ENCODE assay signal across 16 cellular contexts in the genomic region with DNA sequence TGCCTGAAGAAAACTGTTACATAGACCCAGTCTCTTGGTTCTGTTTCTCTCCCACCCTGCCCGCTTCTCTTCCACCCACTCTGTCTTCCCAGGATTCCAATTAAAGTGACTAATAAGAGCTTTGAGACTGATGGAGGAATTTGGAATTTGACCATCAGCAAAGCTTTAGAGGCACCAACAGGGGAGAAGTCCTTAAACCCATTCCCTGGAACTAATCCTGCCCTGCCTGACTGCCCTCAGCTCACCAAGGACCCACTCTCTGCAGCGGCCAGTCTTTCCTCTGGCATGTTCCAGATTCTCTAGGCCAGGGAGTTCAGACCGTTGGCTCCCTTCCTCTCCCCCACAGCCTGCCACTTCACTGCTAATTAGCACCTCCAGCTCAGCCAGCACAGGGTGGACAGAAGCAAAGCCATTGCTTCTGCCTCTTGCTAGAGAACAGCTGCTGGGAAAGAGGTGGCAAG. TPM values are rescaled to one million over a fixed set of nuclear protein-coding genes. Genes with fewer than 3 reads are reported as not detected.
DNase-seq lines count a peak whose midpoint lies in the region; ATAC-seq and TF ChIP-seq lines count a peak whose summit lies in the region.
"Had no signal": no experiment of that assay in that cellular context is flagged by ENCODE, and none has a peak within 500 bp of the region (broad histone marks: within the 10 kb centered on the region; RNA-seq: fewer than 3 reads in every experiment).

No MANE protein-coding gene starts in this region.

- H4K5ac ChIP-seq in IMR-90 (ENCODE audit: low read depth, low read length) = no peak overlapping the region

- H3K23ac ChIP-seq in IMR-90 (ENCODE audit: low read depth, low read length) = no peak overlapping the region; the same call in 1 of the 2 replicates

- intact Hi-C loops in IMR-90 (cut with micrococcal nuclease) (no loop called here), lower lobe of right lung (cut with DNase I) (no loop called here)

- no TSS peak for BruUV-seq in IMR-90 (replicated peaks; lab: Mats Ljungman, UMichigan)

- H4K8ac ChIP-seq in IMR-90 (ENCODE audit: low read depth in 2 of 2, low read length in 2 of 2) = no peak overlapping the region

- H3K4me1 ChIP-seq in IMR-90 (ENCODE audit: control insufficient read depth, insufficient read depth, low read length) (peaks cover 15% of the 10 kb centered on the region), lower lobe of right lung (no peaks in the 10 kb centered on the region)

- peak overlapping the region; percentile 4 for H2AFZ ChIP-seq in IMR-90 (replicated peaks; ENCODE audit: low read length, poor library complexity)

- WGBS in IMR-90 (ENCODE audit: extremely low coverage in 2 of 2, insufficient read length in 1 of 2), 2 experiments = no CpG with 5 or more reads among the region's 3 CpGs

- TF ChIP-seq CTCF in IMR-90 (conservative IDR thresholded peaks at IDR 0.05; ENCODE audit: low read depth, low read length) = no peak
- no peak for TF ChIP-seq CTCF in lower lobe of right lung (IDR thresholded peaks at IDR 0.05)

- peaks cover 3% of the 10 kb centered on the region for H4K20me1 ChIP-seq in IMR-90 (ENCODE audit: insufficient read depth, low read length)

- no peaks in the 10 kb centered on the region for H3K36me3 Mint-ChIP-seq in stimulated activated memory B cell treated with anti-CD40 and anti-IgM and Interleukin-4, amounts not matched to agents 10 μg/mL and 1 μg/mL and 100 μg/mL, for 72 hours
- no peaks in the 10 kb centered on the region for H3K36me3 Mint-ChIP-seq in stimulated activated naive B cell treated with anti-CD40 and anti-IgM and Interleukin-4, amounts not matched to agents 10 μg/mL and 1 μg/mL and 100 μg/mL, for 72 hours

- H3K56ac ChIP-seq in IMR-90 (ENCODE audit: extremely low read depth, insufficient read depth, low read length) = no peak overlapping the region

- DNase-seq in IMR-90 (peak; percentile 49), cerebellar cortex (ENCODE audit: low spot score) (peak; percentile 69), kidney tubule cell (ENCODE audit: low spot score) (peak; percentile 84), HUDEP-2 (lab: John Stamatoyannopoulos, UW; ENCODE audit: unreplicated experiment in 76 of 76) (no peak), lower lobe of right lung (no peak)
- no peak for DNase-seq in stimulated activated naive B cell treated with anti-CD40 and anti-IgM and Interleukin-4, amounts not matched to agents 10 μg/mL and 1 μg/mL and 100 μg/mL, for 72 hours
- DNase-seq: activated CD8-positive, alpha-beta T cell treated with anti-CD3 and anti-CD28 coated beads, Interleukin-2, amount 10 ng/mL, durations not matched to agents 7 days and 5 days; activated gamma-delta T cell treated with Interleukin-2 at 50 U/mL for 16 hours; CD8-positive, alpha-beta memory T cell; GF-D8; H7; stomach had no signal

- H3K4me3 ChIP-seq in IMR-90 (ENCODE audit: insufficient read depth, low read depth, low read length) = no peak overlapping the region
- H3K4me3 ChIP-seq in lower lobe of right lung = no peak overlapping the region
- H3K4me3 ChIP-seq: SJSA1, stomach had no signal

- H2BK120ac ChIP-seq in IMR-90 (ENCODE audit: low read depth, low read length) = no peak overlapping the region

- peaks cover 2% of the 10 kb centered on the region for H3K9me3 Mint-ChIP-seq in stimulated activated memory B cell treated with anti-CD40 and anti-IgM and Interleukin-4, amounts not matched to agents 10 μg/mL and 1 μg/mL and 100 μg/mL, for 72 hours
- H3K9me3 Mint-ChIP-seq in stimulated activated naive B cell treated with anti-CD40 and anti-IgM and Interleukin-4, amounts not matched to agents 10 μg/mL and 1 μg/mL and 100 μg/mL, for 72 hours = no peaks in the 10 kb centered on the region
- H3K9me3 Mint-ChIP-seq: CD8-positive, alpha-beta memory T cell; central memory CD8-positive, alpha-beta T cell had no signal

- no peak overlapping the region for H3K9ac ChIP-seq in IMR-90 (ENCODE audit: low read depth, low read length)

- H2BK15ac ChIP-seq in IMR-90 (ENCODE audit: low read depth, low read length) = no peak overlapping the region

- H4K91ac ChIP-seq in IMR-90 (ENCODE audit: insufficient read depth, low read depth, low read length) = no peak overlapping the region; the same call in 1 of the 2 replicates

- 0 out of 2 replicates have a peak, but pooled peaks cover 9% of the 10 kb centered on the region for H3K9me1 ChIP-seq in IMR-90 (ENCODE audit: insufficient read depth, low read length)

- H3K27ac ChIP-seq in IMR-90 (ENCODE audit: insufficient read depth, low read length) = no peak overlapping the region
- no peak overlapping the region for H3K27ac ChIP-seq in lower lobe of right lung
- H3K27ac ChIP-seq: SJSA1, stomach had no signal

- H2AK5ac ChIP-seq in IMR-90 (ENCODE audit: low read depth, low read length) = peak overlapping the region; percentile 0; the same call in 1 of the 2 replicates

- no peak for TF ChIP-seq POLR2A in IMR-90 (IDR thresholded peaks at IDR 0.05; ENCODE audit: low read depth, low read length)

- H3K36me3 ChIP-seq in IMR-90 (ENCODE audit: control insufficient read depth, insufficient read depth, low read length) (no peaks in the 10 kb centered on the region), lower lobe of right lung (no peaks in the 10 kb centered on the region)
- H3K36me3 ChIP-seq: SJSA1, stomach had no signal

- dilution Hi-C loops in IMR-90 (cut with HindIII; ENCODE audit: low sequenced_read_pairs, unreplicated experiment) = no loop called here

- peak overlapping the region; percentile 1 for H2BK5ac ChIP-seq in IMR-90 (ENCODE audit: low read depth, low read length, poor library complexity, severe bottlenecking)

- no peak overlapping the region for H3K27ac Mint-ChIP-seq in stimulated activated memory B cell treated with anti-CD40 and anti-IgM and Interleukin-4, amounts not matched to agents 10 μg/mL and 1 μg/mL and 100 μg/mL, for 72 hours
- no peak overlapping the region for H3K27ac Mint-ChIP-seq in stimulated activated naive B cell treated with anti-CD40 and anti-IgM and Interleukin-4, amounts not matched to agents 10 μg/mL and 1 μg/mL and 100 μg/mL, for 72 hours
- H3K27ac Mint-ChIP-seq: activated CD8-positive, alpha-beta T cell treated with anti-CD3 and anti-CD28 coated beads, Interleukin-2, amount 10 ng/mL, durations not matched to agents 7 days and 5 days had no signal

- no peak overlapping the region for H2AK9ac ChIP-seq in IMR-90 (replicated peaks; ENCODE audit: low read depth, low read length, poor library complexity)

- in situ Hi-C loops in IMR-90 (cut with MboI; ENCODE audit: low sequenced_read_pairs) = no loop called here

- no peak overlapping the region for H2BK20ac ChIP-seq in IMR-90 (ENCODE audit: low read depth, low read length)

- TF ChIP-seq RAD21 in IMR-90 (IDR thresholded peaks at IDR 0.05; ENCODE audit: low read length) = no peak

- ATAC-seq in IMR-90 (ENCODE audit: low read depth) (peak; percentile 28; the same call in 1 of the 2 replicates), lower lobe of right lung (no peak)
- ATAC-seq in stimulated activated memory B cell treated with anti-CD40 and anti-IgM and Interleukin-4, amounts not matched to agents 10 μg/mL and 1 μg/mL and 100 μg/mL, for 72 hours = peak; percentile 9
- no peak for ATAC-seq in stimulated activated naive B cell treated with anti-CD40 and anti-IgM and Interleukin-4, amounts not matched to agents 10 μg/mL and 1 μg/mL and 100 μg/mL, for 72 hours (replicated peaks)
- ATAC-seq: activated CD8-positive, alpha-beta T cell treated with anti-CD3 and anti-CD28 coated beads, Interleukin-2, amount 10 ng/mL, durations not matched to agents 7 days and 5 days; sciatic nerve had no signal

- CTCF ChIA-PET in IMR-90 (lab: Yijun Ruan, JAX) = interaction anchor here (0.6 kb wide), 1 partner anchor 41 kb away, joined by 3 read pairs; no protein-coding TSS in a partner anchor

- H3K4me3 Mint-ChIP-seq in stimulated activated memory B cell treated with anti-CD40 and anti-IgM and Interleukin-4, amounts not matched to agents 10 μg/mL and 1 μg/mL and 100 μg/mL, for 72 hours = no peak overlapping the region
- H3K4me3 Mint-ChIP-seq in stimulated activated naive B cell treated with anti-CD40 and anti-IgM and Interleukin-4, amounts not matched to agents 10 μg/mL and 1 μg/mL and 100 μg/mL, for 72 hours = no peak overlapping the region
- H3K4me3 Mint-ChIP-seq: activated CD8-positive, alpha-beta T cell treated with anti-CD3 and anti-CD28 coated beads, Interleukin-2, amount 10 ng/mL, durations not matched to agents 7 days and 5 days; CD8-positive, alpha-beta memory T cell; central memory CD8-positive, alpha-beta T cell had no signal

- H3K14ac ChIP-seq in IMR-90 (replicated peaks; ENCODE audit: low read depth, low read length) = no peak overlapping the region

- peaks cover 23% of the 10 kb centered on the region for H3K27me3 Mint-ChIP-seq in stimulated activated memory B cell treated with anti-CD40 and anti-IgM and Interleukin-4, amounts not matched to agents 10 μg/mL and 1 μg/mL and 100 μg/mL, for 72 hours
- peaks cover 3 to 5% of the 10 kb centered on the region in 2 donors for H3K27me3 Mint-ChIP-seq in stimulated activated naive B cell treated with anti-CD40 and anti-IgM and Interleukin-4, amounts not matched to agents 10 μg/mL and 1 μg/mL and 100 μg/mL, for 72 hours
- H3K27me3 Mint-ChIP-seq: central memory CD8-positive, alpha-beta T cell had no signal

- H3K4me2 ChIP-seq in IMR-90 (ENCODE audit: low read depth, low read length) = no peak overlapping the region

- H3K9me3 ChIP-seq in IMR-90 (ENCODE audit: control insufficient read depth, insufficient read depth, low read length) (no peaks in the 10 kb centered on the region), lower lobe of right lung (no peaks in the 10 kb centered on the region)
- H3K9me3 ChIP-seq: SJSA1, stomach had no signal

- H3K4me1 Mint-ChIP-seq in stimulated activated memory B cell treated with anti-CD40 and anti-IgM and Interleukin-4, amounts not matched to agents 10 μg/mL and 1 μg/mL and 100 μg/mL, for 72 hours = no peaks in the 10 kb centered on the region
- H3K4me1 Mint-ChIP-seq in stimulated activated naive B cell treated with anti-CD40 and anti-IgM and Interleukin-4, amounts not matched to agents 10 μg/mL and 1 μg/mL and 100 μg/mL, for 72 hours = no peaks in the 10 kb centered on the region
- H3K4me1 Mint-ChIP-seq: CD8-positive, alpha-beta memory T cell; central memory CD8-positive, alpha-beta T cell had no signal

- H3K27me3 ChIP-seq in IMR-90 (ENCODE audit: control insufficient read depth, insufficient read depth, low read length) = no peaks in the 10 kb centered on the region
- no peaks in the 10 kb centered on the region for H3K27me3 ChIP-seq in lower lobe of right lung (ENCODE audit: low read depth)
- H3K27me3 ChIP-seq: SJSA1, stomach had no signal

- H3K79me1 ChIP-seq in IMR-90 (ENCODE audit: low read depth in 1 of 2, low read length in 2 of 2) = peaks cover 14 to 18% of the 10 kb centered on the region in 2 experiments; a peak in 3 of 4 replicates

- POLR2A ChIA-PET in IMR-90 (lab: Charles Lee; ENCODE audit: unreplicated experiment) = no interaction called here

- no peak overlapping the region for H3K4ac ChIP-seq in IMR-90 (ENCODE audit: low read depth, low read length)

- no peak overlapping the region for H3K18ac ChIP-seq in IMR-90 (ENCODE audit: low read depth, low read length)

RNA-seq across cellular contexts. Expression of a gene that starts 23.9 kb away (rescaled TPM):
- total RNA-seq in IMR-90 (2012; rRNA removed) (12.4 and 17.2 TPM in 2 replicates), lower lobe of right lung (17.7 TPM)
- polyA plus RNA-seq in IMR-90 (2012; rRNA removed) = 13.5 and 13.9 TPM in 2 replicates
- 12.1 and 13.8 TPM in 2 replicates for polyA plus RNA-seq in IMR-90 (2012; cell fraction: cytosol; rRNA removed)
- polyA plus RNA-seq in IMR-90 (2012; cell fraction: nucleus; rRNA removed; ENCODE audit: low replicate concordance) = 3.8 and 4.5 TPM in 2 replicates

Comparison
In these comparisons a context has a peak if more than half of its experiments do, and no peak if none do; other contexts are left out.
1. ATAC-seq: peak in IMR-90 (single experiment) and stimulated activated memory B cell treated with anti-CD40 and anti-IgM and Interleukin-4, amounts not matched to agents 10 μg/mL and 1 μg/mL and 100 μg/mL, for 72 hours (single experiment); none in lower lobe of right lung (0 of 2) and stimulated activated naive B cell treated with anti-CD40 and anti-IgM and Interleukin-4, amounts not matched to agents 10 μg/mL and 1 μg/mL and 100 μg/mL, for 72 hours (0 of 2).
2. DNase-seq: peak in IMR-90 (single experiment), cerebellar cortex (single experiment) and kidney tubule cell (single experiment); none in HUDEP-2 (0 of 76), lower lobe of right lung (single experiment) and stimulated activated naive B cell treated with anti-CD40 and anti-IgM and Interleukin-4, amounts not matched to agents 10 μg/mL and 1 μg/mL and 100 μg/mL, for 72 hours (single experiment).